8 cellular contexts compared by ENCODE assay signal in the genomic region with DNA sequence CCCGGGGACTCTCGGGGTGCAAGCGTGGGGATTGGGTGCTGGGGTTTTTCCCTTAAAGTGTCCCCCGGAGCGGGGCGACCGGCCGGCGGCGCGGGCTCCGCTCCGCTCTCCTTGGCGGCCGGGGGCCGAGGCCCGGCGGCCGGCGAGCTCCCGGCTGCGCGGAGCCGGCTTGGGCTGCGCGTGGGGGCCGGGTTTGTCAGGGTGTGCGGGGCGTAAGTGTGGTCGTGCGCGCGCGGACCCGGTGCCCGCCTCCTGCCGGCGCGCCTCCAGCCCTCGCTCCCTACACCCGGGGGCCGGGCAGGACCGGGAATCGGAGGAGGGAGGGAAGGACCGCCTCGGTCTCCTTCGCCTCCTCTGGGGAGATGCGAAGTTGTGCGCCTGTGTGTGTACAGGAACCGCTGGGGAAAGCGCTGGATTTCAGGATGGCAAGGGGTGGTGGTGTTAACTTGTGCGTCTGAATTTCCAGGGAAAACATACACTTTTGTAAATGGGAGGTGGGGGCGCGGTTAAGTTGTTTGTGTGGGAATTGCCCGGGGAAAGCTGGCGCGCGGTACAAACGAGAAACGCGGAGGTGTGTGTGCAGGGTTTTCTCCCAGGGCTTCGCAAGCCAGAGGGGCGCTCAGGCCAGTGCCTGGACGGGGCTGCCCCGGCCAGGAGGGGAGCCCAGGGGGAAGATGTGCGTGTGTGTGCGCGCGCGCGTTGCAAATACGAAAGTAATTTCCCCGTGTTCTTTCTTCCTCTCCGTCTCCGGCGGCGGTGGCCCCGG. TPM values are rescaled to one million over a fixed set of nuclear protein-coding genes. Genes with fewer than 3 reads are reported as not detected.
DNase-seq lines count a peak whose midpoint lies in the region; ATAC-seq and TF ChIP-seq lines count a peak whose summit lies in the region.

No MANE protein-coding gene starts in this region.

- peak; percentile 89 for DNase-seq in Right ventricle myocardium inferior (ENCODE audit: missing footprints)
- no peak for DNase-seq in cardiac septum (ENCODE audit: low spot score)
- peak; percentile 48 for DNase-seq in SW480 (ENCODE audit: low spot score)
- peak; percentile 20 for DNase-seq in brain microvascular endothelial cell
- DNase-seq in iris pigment epithelial cell (ENCODE audit: low read depth) = peak; percentile 64
- DNase-seq in stimulated activated CD4-positive, alpha-beta T cell treated with anti-CD3 and anti-CD28 coated beads, Interleukin-15, amount 100 ng/mL, for 24 hours = peak; percentile 62
- DNase-seq in NCI-H128 (lab: John Stamatoyannopoulos, UW; ENCODE audit: unreplicated experiment) = no peak

- in situ Hi-C loops in brain microvascular endothelial cell (cut with HindIII; ENCODE audit: low pct_ligation_motif_present, low sequenced_read_pairs) = no loop called here

- peak overlapping the region; percentile 66 for H3K27ac ChIP-seq in brain microvascular endothelial cell

- no peaks in the 10 kb centered on the region for H3K36me3 ChIP-seq in brain microvascular endothelial cell (replicated peaks)

- H3K4me3 ChIP-seq in brain microvascular endothelial cell (ENCODE audit: low read depth, low read length) = peak overlapping the region; percentile 91

- H3K27me3 ChIP-seq in brain microvascular endothelial cell (replicated peaks) = no peaks in the 10 kb centered on the region

- intact Hi-C loops in Right ventricle myocardium inferior (cut with DNase I) = loop anchor here (1.0 to 10.0 kb wide), 7 partner anchors 43 to 857 kb away; no protein-coding TSS in a partner anchor
- intact Hi-C loops in cardiac septum (cut with DNase I) = loop anchor here (2.0 to 10.0 kb wide), 10 partner anchors 69 to 1022 kb away; no protein-coding TSS in a partner anchor

- ATAC-seq in Right ventricle myocardium inferior (no peak), HG03095 (IDR thresholded peaks at IDR 0.05; ENCODE audit: unreplicated experiment) (peak; percentile 10)

- no peak for TF ChIP-seq CTCF in brain microvascular endothelial cell (IDR thresholded peaks at IDR 0.05; ENCODE audit: low read depth, low read length, missing control alignments)

RNA-seq across cellular contexts. Expression of a gene that starts 0.7 kb away (rescaled TPM):
- total RNA-seq in Right ventricle myocardium inferior = 48.8 TPM
- 40.7 TPM for total RNA-seq in cardiac septum

Comparison
In these comparisons a context has a peak if more than half of its experiments do, and no peak if none do; other contexts are left out.
1. DNase-seq: peak in Right ventricle myocardium inferior (single experiment), SW480 (single experiment), brain microvascular endothelial cell (single experiment), iris pigment epithelial cell (single experiment) and stimulated activated CD4-positive, alpha-beta T cell treated with anti-CD3 and anti-CD28 coated beads, Interleukin-15, amount 100 ng/mL, for 24 hours (single experiment); none in cardiac septum (single experiment) and NCI-H128 (single experiment).